In genomic region chr7:105689093-105689819, GRCh38 we compare ENCODE assay signal across 2 cellular contexts.
TF ChIP-seq lines count a peak whose summit lies in the region.

No MANE protein-coding gene starts in this region.

TF ChIP-seq in SK-N-SH, 30 proteins besides CTCF, POLR2A, EP300 and RAD21 (continued from another document):
- no peak for TF ChIP-seq REST (IDR thresholded peaks at IDR 0.05; ENCODE audit: low read depth, low read length)
- no peak for TF ChIP-seq FOXM1 (IDR thresholded peaks at IDR 0.05; ENCODE audit: low read depth)
- no peak for TF ChIP-seq NFIC (IDR thresholded peaks at IDR 0.05; ENCODE audit: borderline replicate concordance)
- TF ChIP-seq YY1 (IDR thresholded peaks at IDR 0.05; ENCODE audit: low read depth), result no peak
- TF ChIP-seq MEF2A (IDR thresholded peaks at IDR 0.05; ENCODE audit: borderline replicate concordance, low read depth), result no peak
- no peak for TF ChIP-seq FOSL2 (IDR thresholded peaks at IDR 0.05; ENCODE audit: borderline replicate concordance, low read depth)
- TF ChIP-seq RFX5 (IDR thresholded peaks at IDR 0.05; ENCODE audit: low read length), result no peak
- TF ChIP-seq IRF3 (IDR thresholded peaks at IDR 0.05; ENCODE audit: low read depth, low read length), result no peak
- no peak for TF ChIP-seq JUND (IDR thresholded peaks at IDR 0.05)
- no peak for TF ChIP-seq ELF1 (IDR thresholded peaks at IDR 0.05)
- TF ChIP-seq GABPA (IDR thresholded peaks at IDR 0.05; ENCODE audit: low read depth), result no peak
- TF ChIP-seq NRF1 (IDR thresholded peaks at IDR 0.05; ENCODE audit: low read depth, low read length), result no peak
- TF ChIP-seq GATA2 (CRISPR knock-in tag; IDR thresholded peaks at IDR 0.05), result no peak
- no peak for TF ChIP-seq PBX3 (IDR thresholded peaks at IDR 0.05)
- no peak for TF ChIP-seq USF2 (IDR thresholded peaks at IDR 0.05; ENCODE audit: borderline replicate concordance, low read depth, low read length)

TF ChIP-seq in SK-N-SH treated with all-trans-retinoic acid at 6 μM for 48 hours, 23 proteins besides CTCF, POLR2A, EP300 and RAD21 (continued from another document):
- no peak for TF ChIP-seq TSHZ2 (CRISPR knock-in tag; IDR thresholded peaks at IDR 0.05)
- no peak for TF ChIP-seq TCF4 (CRISPR knock-in tag; IDR thresholded peaks at IDR 0.05; ENCODE audit: borderline replicate concordance)
- TF ChIP-seq ZNF70 (CRISPR knock-in tag; IDR thresholded peaks at IDR 0.05), result no peak
- TF ChIP-seq ZFP3 (CRISPR knock-in tag; IDR thresholded peaks at IDR 0.05), result no peak
- TF ChIP-seq GLIS3 (CRISPR knock-in tag; IDR thresholded peaks at IDR 0.05), result no peak
- no peak for TF ChIP-seq PATZ1 (CRISPR knock-in tag; IDR thresholded peaks at IDR 0.05; ENCODE audit: borderline replicate concordance)
- TF ChIP-seq ZC3H10 (CRISPR knock-in tag; IDR thresholded peaks at IDR 0.05), result no peak
- TF ChIP-seq PPARA (CRISPR knock-in tag; IDR thresholded peaks at IDR 0.05; ENCODE audit: borderline replicate concordance), result no peak
- no peak for TF ChIP-seq SNAI2 (CRISPR knock-in tag; IDR thresholded peaks at IDR 0.05)
- no peak for TF ChIP-seq TOX (CRISPR knock-in tag; IDR thresholded peaks at IDR 0.05; ENCODE audit: borderline replicate concordance)
- TF ChIP-seq OSR1 (CRISPR knock-in tag; IDR thresholded peaks at IDR 0.05), result no peak
- TF ChIP-seq ZNF8 (CRISPR knock-in tag; IDR thresholded peaks at IDR 0.05), result no peak
- TF ChIP-seq ESRRG (CRISPR knock-in tag; IDR thresholded peaks at IDR 0.05), result no peak
